In genomic region chr6:46637145-46637544, GRCh38 we compare ENCODE assay signal across 1 cellular context.
TF ChIP-seq lines count a peak whose summit lies in the region.

No MANE protein-coding gene starts in this region.

TF ChIP-seq in IMR-90, 13 proteins besides CTCF, POLR2A, EP300 and RAD21 (continued from another document):
- TF ChIP-seq, protein P1, sequence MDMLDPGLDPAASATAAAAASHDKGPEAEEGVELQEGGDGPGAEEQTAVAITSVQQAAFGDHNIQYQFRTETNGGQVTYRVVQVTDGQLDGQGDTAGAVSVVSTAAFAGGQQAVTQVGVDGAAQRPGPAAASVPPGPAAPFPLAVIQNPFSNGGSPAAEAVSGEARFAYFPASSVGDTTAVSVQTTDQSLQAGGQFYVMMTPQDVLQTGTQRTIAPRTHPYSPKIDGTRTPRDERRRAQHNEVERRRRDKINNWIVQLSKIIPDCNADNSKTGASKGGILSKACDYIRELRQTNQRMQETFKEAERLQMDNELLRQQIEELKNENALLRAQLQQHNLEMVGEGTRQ (IDR thresholded peaks at IDR 0.05; ENCODE audit: low read depth, low read length): no peak
- TF ChIP-seq MAFK (IDR thresholded peaks at IDR 0.05; ENCODE audit: low read depth, low read length) (no peak), SMC3 (IDR thresholded peaks at IDR 0.05; ENCODE audit: low read depth, low read length) (no peak)
